In the genomic region with DNA sequence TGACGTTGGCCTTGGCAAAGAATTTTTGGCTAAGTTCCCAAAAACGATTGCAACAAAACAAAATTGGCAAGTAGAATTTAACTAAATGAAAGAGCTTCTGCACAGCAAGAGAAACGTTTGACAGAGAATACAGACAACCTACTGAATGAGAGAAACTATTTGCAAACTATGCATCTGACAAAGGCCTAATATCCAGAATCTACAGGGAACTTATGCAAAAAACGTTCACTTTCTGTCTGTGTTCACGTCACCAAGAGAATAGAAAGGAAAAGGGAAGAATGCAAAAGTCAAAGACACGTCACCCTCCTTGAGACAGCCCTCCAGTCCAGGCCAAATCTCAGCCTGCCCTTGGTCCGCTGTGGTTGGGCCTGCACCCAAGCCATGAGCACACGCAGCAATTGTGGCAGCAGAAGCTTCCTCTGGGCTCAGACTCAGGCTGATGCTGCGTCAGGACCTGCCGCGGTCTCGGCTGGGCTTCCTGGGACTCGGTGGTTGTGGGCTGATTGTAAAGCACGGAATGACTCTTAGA, we compare ENCODE assay signal across 8 cellular contexts.
DNase-seq lines count a peak whose midpoint lies in the region; ATAC-seq and TF ChIP-seq lines count a peak whose summit lies in the region.
"Not testable (repeated sequence)": the region's sequence is repeated elsewhere in the genome, so short reads cannot be mapped to it uniquely, and the experiment has no call there.

No MANE protein-coding gene starts in this region.

- not testable (repeated sequence) for H3K27ac Mint-ChIP-seq in activated naive CD4-positive, alpha-beta T cell treated with anti-CD3 and anti-CD28 coated beads, Interleukin-2, amount 50 U/mL, for 72 hours
- peak overlapping the region; percentile 39 to 88 (median 73) for H3K27ac Mint-ChIP-seq in immature natural killer cell

- H3K9me2 ChIP-seq in Karpas-422 (replicated peaks; ENCODE audit: insufficient read depth, low read length): not testable (repeated sequence)

- not testable (repeated sequence) for H3K4me3 ChIP-seq in Karpas-422 (ENCODE audit: low read length)
- H3K4me3 ChIP-seq in SK-N-MC (peak overlapping the region; percentile 75), dorsolateral prefrontal cortex (peak overlapping the region in 29 of 59 donors; percentile 1 to 52 (median 26)), osteoblast (ENCODE audit: insufficient read depth, low read length) (peak overlapping the region; percentile 52), thoracic aorta (peak overlapping the region; percentile 64)

- H3K4me1 ChIP-seq in Karpas-422 (ENCODE audit: low read length): peaks cover 12% of the 10 kb centered on the region
- H3K4me1 ChIP-seq in osteoblast (ENCODE audit: insufficient read depth, low read length): peaks cover 10% of the 10 kb centered on the region
- peaks cover 2 to 16% of the 10 kb centered on the region in 2 donors for H3K4me1 ChIP-seq in thoracic aorta (ENCODE audit: control insufficient read depth in 1 of 2, low read depth in 2 of 2)

- H3K9me3 ChIP-seq in Karpas-422 (ENCODE audit: low read length); SK-N-MC (ENCODE audit: low read depth, low read length); osteoblast (ENCODE audit: low read depth, low read length); thoracic aorta: not testable (repeated sequence)

- DNase-seq in CD1c-positive myeloid dendritic cell (ENCODE audit: extremely low spot score) (peak; percentile 85), Karpas-422 (peak; percentile 59), SK-N-MC (ENCODE audit: low read depth, low spot score) (peak; percentile 6), immature natural killer cell (peak; percentile 6 to 38 (median 17))
- DNase-seq in activated naive CD4-positive, alpha-beta T cell treated with anti-CD3 and anti-CD28 coated beads, Interleukin-2, amount 50 U/mL, for 72 hours (ENCODE audit: low spot score in 2 of 2); dorsolateral prefrontal cortex; osteoblast (ENCODE audit: insufficient read length, low spot score, missing footprints); thoracic aorta (ENCODE audit: low spot score): not testable (repeated sequence)

- not testable (repeated sequence) for H3K27me3 Mint-ChIP-seq in immature natural killer cell (ENCODE audit: low read depth in 3 of 3)

- not testable (repeated sequence) for H4K20me1 ChIP-seq in Karpas-422 (ENCODE audit: insufficient read depth, low read depth, low read length); osteoblast (ENCODE audit: insufficient read depth, low read length)

- not testable (repeated sequence) for TF ChIP-seq CTCF in dorsolateral prefrontal cortex (IDR thresholded peaks at IDR 0.05 in 54 of 56, conservative IDR thresholded peaks at IDR 0.05 in 2 of 56; ENCODE audit: low read depth in 1 of 56, partially characterized antibody in 56 of 56); osteoblast (IDR thresholded peaks at IDR 0.05; ENCODE audit: extremely low read depth, low read depth, low read length); thoracic aorta (IDR thresholded peaks at IDR 0.05)

- not testable (repeated sequence) for H3K9me3 Mint-ChIP-seq in activated naive CD4-positive, alpha-beta T cell treated with anti-CD3 and anti-CD28 coated beads, Interleukin-2, amount 50 U/mL, for 72 hours; immature natural killer cell

- H3K27ac ChIP-seq in Karpas-422 (ENCODE audit: low read length): not testable (repeated sequence)
- H3K27ac ChIP-seq in SK-N-MC (peak overlapping the region; percentile 62), dorsolateral prefrontal cortex (peak overlapping the region in 44 of 59 donors; percentile 1 to 82 (median 56)), osteoblast (ENCODE audit: low read depth, low read length) (peak overlapping the region; percentile 90), thoracic aorta (peak overlapping the region; percentile 72 to 79)

- peaks cover 22 to 23% of the 10 kb centered on the region in 2 donors for H3K4me1 Mint-ChIP-seq in immature natural killer cell

- not testable (repeated sequence) for H3K9ac ChIP-seq in Karpas-422 (ENCODE audit: low read length)
- peak overlapping the region; percentile 47 for H3K9ac ChIP-seq in SK-N-MC (ENCODE audit: insufficient read length)

- intact Hi-C loops in dorsolateral prefrontal cortex (cut with DNase I): not testable (repeated sequence)

- ATAC-seq in activated naive CD4-positive, alpha-beta T cell treated with anti-CD3 and anti-CD28 coated beads, Interleukin-2, amount 50 U/mL, for 72 hours: peak; percentile 93 to 97
- peak; percentile 45 for ATAC-seq in thoracic aorta (ENCODE audit: insufficient number of reproducible peaks, low FRiP score, low read depth)

- not testable (repeated sequence) for H3K36me3 Mint-ChIP-seq in activated naive CD4-positive, alpha-beta T cell treated with anti-CD3 and anti-CD28 coated beads, Interleukin-2, amount 50 U/mL, for 72 hours; immature natural killer cell

- peak overlapping the region in 4 of 5 donors; percentile 1 to 57 (median 11) for H3K4me3 Mint-ChIP-seq in immature natural killer cell

- peaks cover 16% of the 10 kb centered on the region for H3K79me2 ChIP-seq in Karpas-422 (ENCODE audit: low read length)
- peaks cover 35% of the 10 kb centered on the region for H3K79me2 ChIP-seq in osteoblast (ENCODE audit: insufficient read depth, low read length)

- H3K4me2 ChIP-seq in Karpas-422 (ENCODE audit: low read depth, low read length, poor library complexity, severe bottlenecking): peak overlapping the region; percentile 32
- H3K4me2 ChIP-seq in osteoblast (ENCODE audit: insufficient read depth, low read length): peak overlapping the region; percentile 76

- not testable (repeated sequence) for H3K36me3 ChIP-seq in Karpas-422 (ENCODE audit: insufficient read depth, low read length); SK-N-MC (ENCODE audit: insufficient read depth, low read length); osteoblast (ENCODE audit: insufficient read depth, low read length); thoracic aorta

- not testable (repeated sequence) for H3K27me3 ChIP-seq in Karpas-422 (ENCODE audit: low read length); dorsolateral prefrontal cortex; osteoblast (ENCODE audit: insufficient read depth, low read length); thoracic aorta (replicated peaks; ENCODE audit: insufficient read depth)

- H2AFZ ChIP-seq in Karpas-422 (ENCODE audit: low read length); osteoblast (ENCODE audit: low read length): not testable (repeated sequence)
